In the genomic region with DNA sequence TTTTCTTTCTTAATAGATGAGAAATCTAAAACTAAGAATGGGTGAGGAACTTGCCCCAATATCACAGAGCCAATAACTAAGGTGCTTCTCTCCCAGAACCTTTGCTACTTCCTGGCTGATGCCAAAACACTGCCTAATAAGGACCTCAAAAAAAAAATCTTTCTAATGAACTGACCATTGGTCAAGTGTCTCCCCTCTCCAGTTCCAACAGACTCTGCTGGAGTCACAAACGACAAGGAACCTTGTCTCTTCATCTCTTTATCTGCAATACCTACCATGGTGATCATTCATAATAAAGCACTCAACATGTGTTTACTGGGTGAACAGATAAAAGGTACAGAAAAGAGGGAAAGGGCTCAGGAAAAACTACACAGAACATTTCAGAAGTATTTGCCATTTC, we compare ENCODE assay signal across 25 cellular contexts.
"Had no signal": no experiment of that assay in that cellular context is flagged by ENCODE, and none has a peak within 500 bp of the region (broad histone marks: within the 10 kb centered on the region; RNA-seq: fewer than 3 reads in every experiment).

No MANE protein-coding gene starts in this region.

- H2AFZ ChIP-seq: PC-9 had no signal

- H3K9me3 ChIP-seq: body of pancreas, breast epithelium had no signal

- H3K36me3 ChIP-seq: breast epithelium had no signal

- H3K27me3 ChIP-seq: body of pancreas, breast epithelium had no signal

- H3K4me1 ChIP-seq: breast epithelium had no signal

- H3K4me3 ChIP-seq: body of pancreas, breast epithelium, K562, PC-9 had no signal

- H3K4me2 ChIP-seq: PC-9 had no signal

- H3K27ac ChIP-seq: body of pancreas, breast epithelium, PC-9 had no signal

- DNase-seq: activated CD4-positive, alpha-beta T cell treated with anti-CD3 and anti-CD28 coated beads, Interleukin-2, amount 10 ng/mL, durations not matched to agents 24 days and 14 days; activated CD4-positive, alpha-beta T cell treated with anti-CD3 and anti-CD28 coated beads, Interleukin-2, amount 50 U/mL, for 4 hours; activated CD8-positive, alpha-beta T cell treated with anti-CD3 and anti-CD28 coated beads for 36 hours; activated effector memory CD4-positive, alpha-beta T cell treated with anti-CD3 and anti-CD28 coated beads, Interleukin-2, amount 50 U/mL, for 16 hours; activated naive CD4-positive, alpha-beta T cell; activated naive CD4-positive, alpha-beta T cell treated with anti-CD3 and anti-CD28 coated beads, Interleukin-2, amount 50 U/mL, for 16 hours; activated naive CD8-positive, alpha-beta T cell treated with anti-CD3 and anti-CD28 coated beads for 36 hours; activated T-cell treated with anti-CD3 and anti-CD28 coated beads, Interleukin-2, amount 50 U/mL, for 1 hour; activated T-cell treated with anti-CD3 and anti-CD28 coated beads, Interleukin-2, amount 50 U/mL, for 72 hours; body of pancreas; NCI-H1092 treated with DMSO at 0.1 percent for 48 hours; NCI-H146; NCI-H187; NCI-H2029 treated with DMSO at 0.1 percent for 48 hours; NCI-H2107; NCI-H2171; NCI-H510A; NCI-H526; NCI-H748 treated with DMSO at 0.1 percent for 48 hours; PC-9; Right ventricle myocardium superior; SW 1271; T1000 had no signal
